ENCODE assay signal across 17 cellular contexts in genomic region chr11:92302766-92303165, GRCh38.
A peak's percentile ranks its signal among the peaks of the same experiment; 100 is the strongest.
DNase-seq lines count a peak whose midpoint lies in the region; ATAC-seq and TF ChIP-seq lines count a peak whose summit lies in the region.
"Had no signal": no experiment of that assay in that cellular context is flagged by ENCODE, and none has a peak within 500 bp of the region (broad histone marks: within the 10 kb centered on the region; RNA-seq: fewer than 3 reads in every experiment).

No MANE protein-coding gene starts in this region.

- DNase-seq in Ammon's horn (ENCODE audit: low spot score) (peak; percentile 39), HFFc6 (peak; percentile 37), astrocyte of the cerebellum (ENCODE audit: low read depth) (peak; percentile 40), myocyte (ENCODE audit: low read depth) (peak; percentile 87), cerebellar cortex (ENCODE audit: low spot score) (no peak), LoVo (ENCODE audit: low spot score) (no peak)
- DNase-seq in effector CD4-positive, alpha-beta T cell = no peak
- DNase-seq: CD8-positive, alpha-beta T cell; DMS79 treated with DMSO at 0.1 percent for 48 hours; NCI-H1092 treated with DMSO at 0.1 percent for 48 hours; NCI-H1694; NCI-H2107; NCI-H345; NCI-H526 treated with DMSO at 0.1 percent for 48 hours; OCI-M1 had no signal

- H3K4me1 Mint-ChIP-seq in HFFc6 (ENCODE audit: low read depth) = peaks cover 37% of the 10 kb centered on the region

- TF ChIP-seq CTCF in HFFc6 (IDR thresholded peaks at IDR 0.05) (no peak), astrocyte of the cerebellum (IDR thresholded peaks at IDR 0.05; ENCODE audit: low read depth, low read length, missing control alignments) (no peak)

- H3K4me3 Mint-ChIP-seq in HFFc6 = no peak overlapping the region
- H3K4me3 Mint-ChIP-seq: CD8-positive, alpha-beta T cell had no signal

- H3K27ac Mint-ChIP-seq in HFFc6 = no peak overlapping the region
- H3K27ac Mint-ChIP-seq: CD8-positive, alpha-beta T cell had no signal

- no peak for ATAC-seq in HG03432 (IDR thresholded peaks at IDR 0.05; ENCODE audit: unreplicated experiment)
- ATAC-seq: CD8-positive, alpha-beta T cell had no signal

- in situ Hi-C loops in astrocyte of the cerebellum (cut with HindIII; ENCODE audit: low sequenced_read_pairs) = no loop called here

- H3K27me3 Mint-ChIP-seq in HFFc6 (ENCODE audit: insufficient read depth) = no peaks in the 10 kb centered on the region

- no peaks in the 10 kb centered on the region for H3K36me3 Mint-ChIP-seq in HFFc6 (ENCODE audit: low read depth)
- H3K36me3 Mint-ChIP-seq: CD8-positive, alpha-beta T cell had no signal

- no peaks in the 10 kb centered on the region; the same call in 1 of the 2 replicates for H3K9me3 Mint-ChIP-seq in HFFc6

- no peak overlapping the region for H3K4me3 ChIP-seq in astrocyte of the cerebellum (ENCODE audit: low read depth, low read length)
- H3K4me3 ChIP-seq: SJSA1 had no signal

Comparison
In these comparisons a context has a peak if more than half of its experiments do, and no peak if none do; other contexts are left out.
1. DNase-seq: peak in Ammon's horn (single experiment), HFFc6 (single experiment), astrocyte of the cerebellum (single experiment) and myocyte (single experiment); none in cerebellar cortex (single experiment), effector CD4-positive, alpha-beta T cell (single experiment) and LoVo (single experiment).